Comparison of ENCODE assay signal across 8 cellular contexts in genomic region chr11:60251485-60252207, GRCh38. TPM values are rescaled to one million over a fixed set of nuclear protein-coding genes. Genes with fewer than 3 reads are reported as not detected.
DNase-seq lines count a peak whose midpoint lies in the region; ATAC-seq lines count a peak whose summit lies in the region.

No MANE protein-coding gene starts in this region.

- no peak for ATAC-seq in HG03175 (IDR thresholded peaks at IDR 0.05; ENCODE audit: unreplicated experiment)
- no peak for ATAC-seq in HG03439 (IDR thresholded peaks at IDR 0.05; ENCODE audit: unreplicated experiment)

- peak; percentile 31 for DNase-seq in DMS 273 (lab: John Stamatoyannopoulos, UW; ENCODE audit: unreplicated experiment)
- no peak for DNase-seq in DMS 273 treated with DMSO at 0.1 percent for 48 hours (lab: John Stamatoyannopoulos, UW)
- DNase-seq in NCI-H146 treated with DMSO at 0.1 percent for 48 hours (lab: John Stamatoyannopoulos, UW; ENCODE audit: unreplicated experiment), result peak; percentile 2
- DNase-seq in cerebellum (ENCODE audit: low spot score), result peak; percentile 6
- DNase-seq in myocyte (ENCODE audit: low read depth), result peak; percentile 43
- DNase-seq in stimulated activated CD4-positive, alpha-beta T cell treated with anti-CD3 and anti-CD28 coated beads, Interleukin-4, amount 100 ng/mL, for 4 hours, result no peak

RNA-seq across cellular contexts. Expression of gene MS4A4E, which starts 8.7 kb away (rescaled TPM):
- total RNA-seq in cerebellum (not detected), myocyte (not detected in 2 replicates)
- polyA plus RNA-seq in myocyte (2012), result 0.06 TPM

RNA-seq across cellular contexts. Expression of gene MS4A4A, which starts 28.8 kb away (rescaled TPM):
- total RNA-seq in cerebellum (3.5 TPM), myocyte (not detected in 2 replicates)
- polyA plus RNA-seq in myocyte (2012), result not detected

Comparison
In these comparisons a context has a peak if more than half of its experiments do, and no peak if none do; other contexts are left out.
1. DNase-seq: peak in DMS 273 (single experiment), NCI-H146 treated with DMSO at 0.1 percent for 48 hours (single experiment), cerebellum (single experiment) and myocyte (single experiment); none in DMS 273 treated with DMSO at 0.1 percent for 48 hours (single experiment) and stimulated activated CD4-positive, alpha-beta T cell treated with anti-CD3 and anti-CD28 coated beads, Interleukin-4, amount 100 ng/mL, for 4 hours (0 of 2).